Comparison of ENCODE assay signal across 11 cellular contexts in the genomic region with DNA sequence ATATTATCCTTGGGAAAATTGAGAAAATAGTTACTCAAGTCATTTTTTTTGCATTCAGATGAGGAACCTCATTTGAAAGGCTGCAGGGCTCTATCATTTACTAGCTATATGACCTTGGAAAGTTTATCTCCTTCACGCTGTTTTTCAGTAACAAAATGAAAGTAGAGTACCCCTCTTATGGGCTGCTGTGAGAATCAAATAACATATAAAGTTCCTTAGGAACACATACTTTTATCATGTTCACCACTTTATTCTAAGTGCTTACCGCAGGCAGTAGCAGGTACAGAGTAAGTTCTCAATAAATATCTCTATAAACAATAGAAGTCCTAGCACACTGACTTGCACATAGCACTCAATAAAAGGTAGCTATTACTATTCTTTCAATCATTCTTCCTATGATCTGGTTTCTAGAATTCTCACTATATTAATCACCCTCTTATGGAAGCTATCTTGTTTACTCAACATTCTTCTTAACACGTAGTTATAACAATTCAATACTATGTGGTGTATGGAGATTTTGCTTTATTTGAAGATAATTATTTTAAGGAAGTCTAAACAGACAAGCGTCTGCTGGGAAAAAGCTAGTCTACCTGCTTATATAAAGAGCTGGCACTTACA. TPM values are rescaled to one million over a fixed set of nuclear protein-coding genes. Genes with fewer than 3 reads are reported as not detected.
DNase-seq lines count a peak whose midpoint lies in the region; ATAC-seq and TF ChIP-seq lines count a peak whose summit lies in the region.
"Had no signal": no experiment of that assay in that cellular context is flagged by ENCODE, and none has a peak within 500 bp of the region (broad histone marks: within the 10 kb centered on the region; RNA-seq: fewer than 3 reads in every experiment).

No MANE protein-coding gene starts in this region.

- TF ChIP-seq CTCF in activated B cell treated with CpG ODN at 0.5 μM for 24 hours (IDR thresholded peaks at IDR 0.05) (no peak), testis (IDR thresholded peaks at IDR 0.05) (no peak)

- peak overlapping the region; percentile 96 for H3K4me3 Mint-ChIP-seq in activated naive CD4-positive, alpha-beta T cell treated with anti-CD3 and anti-CD28 coated beads, Interleukin-2, amount 10 ng/mL, durations not matched to agents 7 days and 5 days
- H3K4me3 Mint-ChIP-seq in activated B cell treated with CpG ODN at 0.5 μM for 24 hours = peak overlapping the region; percentile 96
- H3K4me3 Mint-ChIP-seq in immature natural killer cell = peak overlapping the region; percentile 42 to 97 (median 96)

- no peak for DNase-seq in activated naive CD4-positive, alpha-beta T cell treated with anti-CD3 and anti-CD28 coated beads, Interleukin-2, amount 10 ng/mL, durations not matched to agents 7 days and 5 days
- no peak for DNase-seq in activated naive CD4-positive, alpha-beta T cell (lab: John Stamatoyannopoulos, UW)
- DNase-seq in activated B cell treated with CpG ODN at 0.5 μM for 24 hours (no peak), immature natural killer cell (no peak), testis (no peak), SKM-1 (lab: John Stamatoyannopoulos, UW; ENCODE audit: unreplicated experiment) (no peak), UCSD-AML1 (lab: John Stamatoyannopoulos, UW; ENCODE audit: unreplicated experiment) (no peak), anterior cingulate cortex (lab: John Stamatoyannopoulos, UW) (no peak)
- DNase-seq: activated CD4-positive, alpha-beta T cell treated with anti-CD3 and anti-CD28 coated beads, Interleukin-2, amount 50 U/mL, for 1 hour; NCI-H526; trophoblast cell had no signal

- POLR2A ChIA-PET in activated B cell treated with CpG ODN at 0.5 μM for 24 hours (lab: Charles Lee) = interaction anchor here (1.1 kb wide), 1 partner anchor 41 kb away, joined by 3 read pairs; a partner anchor contains a TSS

- H3K4me1 Mint-ChIP-seq in activated naive CD4-positive, alpha-beta T cell treated with anti-CD3 and anti-CD28 coated beads, Interleukin-2, amount 10 ng/mL, durations not matched to agents 7 days and 5 days = peaks cover 26% of the 10 kb centered on the region
- H3K4me1 Mint-ChIP-seq in activated B cell treated with CpG ODN at 0.5 μM for 24 hours = peaks cover 35% of the 10 kb centered on the region
- H3K4me1 Mint-ChIP-seq in immature natural killer cell = peaks cover 38 to 52% of the 10 kb centered on the region in 2 donors

- peaks cover 10% of the 10 kb centered on the region for H3K27me3 Mint-ChIP-seq in activated naive CD4-positive, alpha-beta T cell treated with anti-CD3 and anti-CD28 coated beads, Interleukin-2, amount 10 ng/mL, durations not matched to agents 7 days and 5 days
- H3K27me3 Mint-ChIP-seq in activated B cell treated with CpG ODN at 0.5 μM for 24 hours (no peaks in the 10 kb centered on the region), immature natural killer cell (ENCODE audit: low read depth in 3 of 3) (peaks cover 5 to 12% (median 8%) of the 10 kb centered on the region in 3 donors)

- no peak for ATAC-seq in activated B cell treated with CpG ODN at 0.5 μM for 24 hours (ENCODE audit: low read depth)

- no peak overlapping the region for H3K4me3 ChIP-seq in testis

- TF ChIP-seq POLR2A in testis (IDR thresholded peaks at IDR 0.05) = no peak

- no peaks in the 10 kb centered on the region for H3K27me3 ChIP-seq in testis

- no peaks in the 10 kb centered on the region for H3K36me3 ChIP-seq in testis (ENCODE audit: low read depth, missing control alignments)

- peak overlapping the region; percentile 98 for H3K27ac Mint-ChIP-seq in activated naive CD4-positive, alpha-beta T cell treated with anti-CD3 and anti-CD28 coated beads, Interleukin-2, amount 10 ng/mL, durations not matched to agents 7 days and 5 days
- H3K27ac Mint-ChIP-seq in activated B cell treated with CpG ODN at 0.5 μM for 24 hours = no peak overlapping the region
- H3K27ac Mint-ChIP-seq in immature natural killer cell = peak overlapping the region in 5 of 6 donors; percentile 73 to 99 (median 99)

- intact Hi-C loops in activated B cell treated with CpG ODN at 0.5 μM for 24 hours (cut with micrococcal nuclease) (no loop called here), testis (cut with DNase I; ENCODE audit: low total_unique reads) (no loop called here)

- peaks cover 26% of the 10 kb centered on the region for H3K36me3 Mint-ChIP-seq in activated naive CD4-positive, alpha-beta T cell treated with anti-CD3 and anti-CD28 coated beads, Interleukin-2, amount 10 ng/mL, durations not matched to agents 7 days and 5 days
- H3K36me3 Mint-ChIP-seq in activated B cell treated with CpG ODN at 0.5 μM for 24 hours (ENCODE audit: low read depth) (peaks cover 22% of the 10 kb centered on the region), immature natural killer cell (no peaks in the 10 kb centered on the region)

- no peaks in the 10 kb centered on the region for H3K9me3 Mint-ChIP-seq in activated naive CD4-positive, alpha-beta T cell treated with anti-CD3 and anti-CD28 coated beads, Interleukin-2, amount 10 ng/mL, durations not matched to agents 7 days and 5 days
- H3K9me3 Mint-ChIP-seq in activated B cell treated with CpG ODN at 0.5 μM for 24 hours (no peaks in the 10 kb centered on the region), immature natural killer cell (no peaks in the 10 kb centered on the region)

- CTCF ChIA-PET in activated naive CD4-positive, alpha-beta T cell treated with anti-CD3 and anti-CD28 coated beads, Interleukin-2, amount 10 ng/mL, durations not matched to agents 7 days and 5 days (lab: Charles Lee) = interaction anchor here (1.3 kb wide), 1 partner anchor 58 kb away, joined by 3 read pairs; no protein-coding TSS in a partner anchor
- CTCF ChIA-PET in activated B cell treated with CpG ODN at 0.5 μM for 24 hours (lab: Charles Lee) = no interaction called here

- peaks cover 14% of the 10 kb centered on the region for H3K4me1 ChIP-seq in testis

- 47 to 51% methylated on average over 4 of the region's 4 CpGs for WGBS in testis, 2 donors

- no peaks in the 10 kb centered on the region for H3K9me3 ChIP-seq in testis

- H3K27ac ChIP-seq in testis = peak overlapping the region; percentile 3 to 97

RNA-seq across cellular contexts. Expression of a gene that starts 1.9 kb away (rescaled TPM):
- total RNA-seq in activated B cell treated with CpG ODN at 0.5 μM for 24 hours (9.5 and 11.1 TPM in 2 replicates), testis (100 to 1,000 TPM in 1 of 2 donors, 10 to 100 TPM in 1; 40.6 to 119 TPM)
- polyA plus RNA-seq in immature natural killer cell (10 to 100 TPM; 10.8 to 14.6 (median 13.8) TPM), testis (ENCODE audit: insufficient read depth, low read depth, low replicate concordance) (119 TPM)

RNA-seq across cellular contexts. Expression of a gene that starts 2.1 kb away (rescaled TPM):
- total RNA-seq in activated B cell treated with CpG ODN at 0.5 μM for 24 hours (33.6 and 34.1 TPM in 2 replicates), testis (10 to 100 TPM; 17.6 to 22.3 TPM)
- polyA plus RNA-seq in immature natural killer cell (10 to 100 TPM; 29.4 to 46.5 (median 30.2) TPM), testis (ENCODE audit: insufficient read depth, low read depth, low replicate concordance) (37.6 TPM)

RNA-seq across cellular contexts. Expression of a gene that starts 40.9 kb away (rescaled TPM):
- total RNA-seq in activated B cell treated with CpG ODN at 0.5 μM for 24 hours = 26.1 and 27.3 TPM in 2 replicates
- 10 to 100 TPM; 45.5 to 49.4 (median 45.9) TPM for polyA plus RNA-seq in immature natural killer cell
- 10 to 100 TPM; 87.1 to 92.7 TPM for total RNA-seq in testis
- 141 TPM for polyA plus RNA-seq in testis (ENCODE audit: insufficient read depth, low read depth, low replicate concordance)
